ENCODE assay signal across 8 cellular contexts in genomic region chr17:57130708-57131461, GRCh38.
DNase-seq lines count a peak whose midpoint lies in the region; ATAC-seq and TF ChIP-seq lines count a peak whose summit lies in the region.

No MANE protein-coding gene starts in this region.

- H3K4me3 ChIP-seq in AG10803 (ENCODE audit: low read length): peak overlapping the region; percentile 38

- DNase-seq in AG10803 (ENCODE audit: low read depth): peak; percentile 70
- DNase-seq in NCI-H2107 (lab: John Stamatoyannopoulos, UW): peak; percentile 53
- peak; percentile 17 for DNase-seq in brain pericyte (ENCODE audit: low read depth, low spot score)
- peak; percentile 90 for DNase-seq in islet precursor cell
- peak; percentile 69 to 78 for DNase-seq in stimulated activated CD4-positive, alpha-beta T cell treated with anti-CD3 and anti-CD28 coated beads, Interleukin-15, amount 100 ng/mL, for 48 hours (ENCODE audit: low read depth in 2 of 2)

- H3K27ac ChIP-seq in VCaP: no peak overlapping the region

- ATAC-seq in GM21723 (IDR thresholded peaks at IDR 0.05; ENCODE audit: unreplicated experiment): peak; percentile 69
- ATAC-seq in GM21576 (IDR thresholded peaks at IDR 0.05; ENCODE audit: unreplicated experiment): no peak

- TF ChIP-seq CTCF in AG10803 (conservative IDR thresholded peaks at IDR 0.05; ENCODE audit: low read length) (peak; percentile 80), VCaP (conservative IDR thresholded peaks at IDR 0.05) (peak; percentile 93)

Comparison
In these comparisons a context has a peak if more than half of its experiments do, and no peak if none do; other contexts are left out.
1. DNase-seq: peak in every context shown above with its lines; median percentile 90 in islet precursor cell; 74 in stimulated activated CD4-positive, alpha-beta T cell treated with anti-CD3 and anti-CD28 coated beads, Interleukin-15, amount 100 ng/mL, for 48 hours; 70 in AG10803; 53 in NCI-H2107; 17 in brain pericyte.